ENCODE assay signal across 25 cellular contexts in genomic region chr16:54342966-54343365, GRCh38. TPM values are rescaled to one million over a fixed set of nuclear protein-coding genes. Genes with fewer than 3 reads are reported as not detected.
DNase-seq lines count a peak whose midpoint lies in the region; ATAC-seq, FAIRE-seq and TF ChIP-seq lines count a peak whose summit lies in the region.
"Had no signal": no experiment of that assay in that cellular context is flagged by ENCODE, and none has a peak within 500 bp of the region (broad histone marks: within the 10 kb centered on the region; RNA-seq: fewer than 3 reads in every experiment).

No MANE protein-coding gene starts in this region.

- no peaks in the 10 kb centered on the region for H3K79me2 ChIP-seq in astrocyte (ENCODE audit: insufficient read depth, low read length)

- FAIRE-seq in astrocyte (lab: Jason Lieb, UNC), result no peak
- no peak for FAIRE-seq in urothelium cell line (lab: Jason Lieb, UNC)
- FAIRE-seq: GM12878, K562, pancreas had no signal

- no peaks in the 10 kb centered on the region for H4K20me1 ChIP-seq in astrocyte (ENCODE audit: insufficient read depth, low read length)

- peak overlapping the region; percentile 11 for H3K27ac ChIP-seq in astrocyte (ENCODE audit: low read depth, low read length)
- H3K27ac ChIP-seq in substantia nigra (ENCODE audit: low read depth, low read length, poor library complexity, severe bottlenecking), result no peak overlapping the region
- H3K27ac ChIP-seq: pancreas, testis, VCaP had no signal

- peak overlapping the region; percentile 11 for H3K9ac ChIP-seq in astrocyte (ENCODE audit: low read length)
- peak overlapping the region; percentile 72 for H3K9ac ChIP-seq in skeletal muscle satellite cell (ENCODE audit: low read depth, low read length)

- TF ChIP-seq CTCF in astrocyte (IDR thresholded peaks at IDR 0.05; ENCODE audit: insufficient read depth, low read depth, low read length) (no peak), foreskin fibroblast (IDR thresholded peaks at IDR 0.05; ENCODE audit: low read depth, low read length) (no peak)

- H2AFZ ChIP-seq in astrocyte (ENCODE audit: low read depth, low read length), result no peak overlapping the region

- H3K27me3 ChIP-seq in astrocyte (ENCODE audit: insufficient read depth, low read length), result no peaks in the 10 kb centered on the region
- H3K27me3 ChIP-seq in skeletal muscle satellite cell (ENCODE audit: control insufficient read depth, insufficient read depth, low read length), result no peaks in the 10 kb centered on the region
- H3K27me3 ChIP-seq: testis had no signal

- peaks cover 2% of the 10 kb centered on the region for H3K36me3 Mint-ChIP-seq in astrocyte (ENCODE audit: low read depth, unreplicated experiment)
- H3K36me3 Mint-ChIP-seq: activated CD4-positive, alpha-beta memory T cell treated with anti-CD3 and anti-CD28 coated beads for 36 hours; CD4-positive, alpha-beta memory T cell had no signal

- H3K4me2 ChIP-seq in astrocyte (ENCODE audit: low read length) (peak overlapping the region; percentile 26), skeletal muscle satellite cell (ENCODE audit: low read length) (peak overlapping the region; percentile 60)

- H3K36me3 ChIP-seq in astrocyte (ENCODE audit: insufficient read depth, low read length) (no peaks in the 10 kb centered on the region), skeletal muscle satellite cell (ENCODE audit: insufficient read depth, low read length) (no peaks in the 10 kb centered on the region)
- H3K36me3 ChIP-seq: pancreas had no signal

- H3K27me3 Mint-ChIP-seq in astrocyte (ENCODE audit: low read depth, unreplicated experiment), result peaks cover 25% of the 10 kb centered on the region
- H3K27me3 Mint-ChIP-seq: activated CD4-positive, alpha-beta memory T cell treated with anti-CD3 and anti-CD28 coated beads for 36 hours had no signal

- H3K4me3 Mint-ChIP-seq in astrocyte (ENCODE audit: unreplicated experiment), result no peak overlapping the region
- H3K4me3 Mint-ChIP-seq: activated CD4-positive, alpha-beta memory T cell treated with anti-CD3 and anti-CD28 coated beads for 36 hours; activated T-cell treated with anti-CD3 and anti-CD28 coated beads, Interleukin-2, amount 50 U/mL, for 24 hours; CD4-positive, alpha-beta memory T cell; naive thymus-derived CD4-positive, alpha-beta T cell; T-helper 1 cell treated with Interleukin-12 subunit alpha and Interleukin-12 subunit beta and Interleukin-4 antibody, amounts not matched to agents 30 μg/mL and 1 μg/mL, for 36 hours had no signal

- H3K9me3 Mint-ChIP-seq in astrocyte (ENCODE audit: unreplicated experiment), result peaks cover 5% of the 10 kb centered on the region
- H3K9me3 Mint-ChIP-seq: activated CD4-positive, alpha-beta memory T cell treated with anti-CD3 and anti-CD28 coated beads for 36 hours; activated T-cell treated with anti-CD3 and anti-CD28 coated beads, Interleukin-2, amount 50 U/mL, for 24 hours; CD4-positive, alpha-beta memory T cell; T-helper 1 cell treated with Interleukin-12 subunit alpha and Interleukin-12 subunit beta and Interleukin-4 antibody, amounts not matched to agents 30 μg/mL and 1 μg/mL, for 36 hours had no signal

- DNase-seq in GM03348 (ENCODE audit: low spot score), result peak; percentile 58
- no peak for DNase-seq in astrocyte (ENCODE audit: low read depth)
- DNase-seq in foreskin fibroblast, result peak; percentile 16 to 24
- no peak for DNase-seq in DMS153 (lab: John Stamatoyannopoulos, UW)
- DNase-seq in urothelium cell line (ENCODE audit: low spot score), result no peak
- no peak for DNase-seq in substantia nigra (lab: John Stamatoyannopoulos, UW)
- DNase-seq: activated CD4-positive, alpha-beta memory T cell treated with anti-CD3 and anti-CD28 coated beads for 36 hours; activated naive CD4-positive, alpha-beta T cell; activated T-cell treated with anti-CD3 and anti-CD28 coated beads, Interleukin-2, amount 50 U/mL, for 24 hours; anterior cingulate cortex; CD4-positive, alpha-beta memory T cell; effector CD8-positive, alpha-beta T cell; GOT3; naive thymus-derived CD4-positive, alpha-beta T cell; NCI-H187 treated with DMSO at 0.1 percent for 48 hours; NCI-H82; right cardiac atrium; testis had no signal

- ATAC-seq in GM21381 (IDR thresholded peaks at IDR 0.05; ENCODE audit: unreplicated experiment), result no peak
- ATAC-seq: GM12878; K562; naive thymus-derived CD4-positive, alpha-beta T cell; right cardiac atrium had no signal

- peaks cover 8% of the 10 kb centered on the region for H3K4me1 Mint-ChIP-seq in astrocyte (ENCODE audit: low read depth, unreplicated experiment)
- H3K4me1 Mint-ChIP-seq: CD4-positive, alpha-beta memory T cell; naive thymus-derived CD4-positive, alpha-beta T cell had no signal

- H3K9me3 ChIP-seq in astrocyte (ENCODE audit: insufficient read depth, low read depth, low read length) (no peaks in the 10 kb centered on the region), skeletal muscle satellite cell (replicated peaks; ENCODE audit: low read length) (no peaks in the 10 kb centered on the region)
- H3K9me3 ChIP-seq: pancreas, testis had no signal

- peaks cover 10% of the 10 kb centered on the region for H3K4me1 ChIP-seq in astrocyte (ENCODE audit: insufficient read depth, low read length)
- H3K4me1 ChIP-seq in skeletal muscle satellite cell (ENCODE audit: control insufficient read depth, insufficient read depth, low read length), result peaks cover 17% of the 10 kb centered on the region
- H3K4me1 ChIP-seq: pancreas, testis had no signal

- H3K4me3 ChIP-seq in astrocyte (ENCODE audit: insufficient read depth, low read depth, low read length), result no peak overlapping the region
- no peak overlapping the region for H3K4me3 ChIP-seq in foreskin fibroblast (ENCODE audit: low read depth in 1 of 2, low read length in 2 of 2)
- H3K4me3 ChIP-seq in skeletal muscle satellite cell (ENCODE audit: low read length), result peak overlapping the region; percentile 37
- H3K4me3 ChIP-seq: GM12878, K562, pancreas, testis had no signal

- no peak overlapping the region for H3K27ac Mint-ChIP-seq in astrocyte (ENCODE audit: unreplicated experiment)
- H3K27ac Mint-ChIP-seq: activated CD4-positive, alpha-beta memory T cell treated with anti-CD3 and anti-CD28 coated beads for 36 hours; activated T-cell treated with anti-CD3 and anti-CD28 coated beads, Interleukin-2, amount 50 U/mL, for 24 hours; CD4-positive, alpha-beta memory T cell; naive thymus-derived CD4-positive, alpha-beta T cell; T-helper 1 cell treated with Interleukin-12 subunit alpha and Interleukin-12 subunit beta and Interleukin-4 antibody, amounts not matched to agents 30 μg/mL and 1 μg/mL, for 36 hours had no signal

RNA-seq across cellular contexts. Expression of gene IRX3, which starts 56.4 kb away (rescaled TPM):
- total RNA-seq in astrocyte, result 0.72 and 0.75 TPM in 2 replicates
- 5.0 and 6.1 TPM in 2 replicates for total RNA-seq in skeletal muscle satellite cell (2012; rRNA removed)
- total RNA-seq: CD4-positive, alpha-beta memory T cell; GM12878; K562 had no signal

Comparison
In these comparisons a context has a peak if more than half of its experiments do, and no peak if none do; other contexts are left out.
1. DNase-seq: peak in GM03348 (single experiment) and foreskin fibroblast (2 of 2); none in astrocyte (single experiment), DMS153 (single experiment), urothelium cell line (single experiment) and substantia nigra (0 of 49).